ENCODE assay signal across 15 cellular contexts in the genomic region with DNA sequence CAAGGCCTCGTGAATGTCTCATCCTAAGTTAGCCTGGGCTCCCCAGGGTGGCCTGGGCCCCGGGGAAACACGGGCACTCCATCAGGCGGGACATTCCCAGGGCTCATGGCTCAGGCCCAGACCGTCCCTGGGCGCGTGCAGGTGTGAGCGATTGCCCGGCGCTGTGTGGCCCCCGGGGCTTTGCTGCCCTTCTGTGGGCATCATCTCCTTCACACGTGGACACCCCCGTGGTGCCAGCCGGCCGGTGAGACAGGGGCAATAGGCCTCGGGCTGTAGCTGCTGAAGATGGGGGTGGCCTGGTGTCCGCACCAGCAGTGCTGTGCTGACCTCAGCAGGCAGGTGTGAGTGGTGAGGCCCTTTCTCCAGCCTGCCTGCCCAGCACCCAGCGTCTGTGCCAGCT.
"Had no signal": no experiment of that assay in that cellular context is flagged by ENCODE, and none has a peak within 500 bp of the region (broad histone marks: within the 10 kb centered on the region; RNA-seq: fewer than 3 reads in every experiment).

No MANE protein-coding gene starts in this region.

- ATAC-seq: sciatic nerve had no signal

- H3K27ac ChIP-seq: brain microvascular endothelial cell, prostate gland, stomach, testis, upper lobe of left lung had no signal

- H3K4me3 ChIP-seq: prostate gland, stomach, testis, upper lobe of left lung had no signal

- H3K27me3 ChIP-seq: brain microvascular endothelial cell, stomach, testis, upper lobe of left lung had no signal

- DNase-seq: activated B cell treated with CpG ODN at 0.5 μM for 24 hours; activated CD4-positive, alpha-beta T cell treated with anti-CD3 and anti-CD28 coated beads, Interleukin-2, amount 10 ng/mL, durations not matched to agents 24 days and 14 days; activated CD8-positive, alpha-beta memory T cell treated with anti-CD3 and anti-CD28 coated beads, Interleukin-2, amount 50 U/mL, for 48 hours; anterior cingulate cortex; brain microvascular endothelial cell; cortex of kidney; effector memory CD4-positive, alpha-beta T cell; foreskin fibroblast; hypothalamus; nephron progenitor cell; stomach; testis had no signal

- H3K9me3 ChIP-seq: prostate gland, stomach, testis, upper lobe of left lung had no signal
